In genomic region chr9:121369595-121370265, GRCh38 we compare ENCODE assay signal across 8 cellular contexts. TPM values are rescaled to one million over a fixed set of nuclear protein-coding genes. Genes with fewer than 3 reads are reported as not detected.
A peak's percentile ranks its signal among the peaks of the same experiment; 100 is the strongest.
DNase-seq lines count a peak whose midpoint lies in the region; ATAC-seq and TF ChIP-seq lines count a peak whose summit lies in the region.

Gene STOM, minus strand, starts transcription at chr9:121370250. Its CDS starts 63 bp downstream, at chr9:121370187.

- DNase-seq in SJCRH30 (peak; percentile 63 to 66), astrocyte of the spinal cord (ENCODE audit: low read depth, low spot score) (peak; percentile 77), spleen (no peak), HuH-7.5 (ENCODE audit: low spot score) (no peak)

- WGBS in spleen, 5 donors, result 0 to 1% (median 1%) methylated on average over 28 to 52 of the region's 52 CpGs

- TF ChIP-seq CTCF in astrocyte of the spinal cord (IDR thresholded peaks at IDR 0.05; ENCODE audit: low read depth, low read length), result no peak
- no peak for TF ChIP-seq CTCF in spleen (IDR thresholded peaks at IDR 0.05 in 8 of 11, conservative IDR thresholded peaks at IDR 0.05 in 3 of 11)

- peaks cover 11 to 38% (median 24%) of the 10 kb centered on the region in 10 experiments for H3K4me1 ChIP-seq in BLaER1 treated with 17β-estradiol and CSF1 and Interleukin-3, amounts not matched to agents 10 nM and 100 nM
- H3K4me1 ChIP-seq in SJCRH30, result peaks cover 33% of the 10 kb centered on the region
- H3K4me1 ChIP-seq in spleen, result peaks cover 10 to 83% (median 66%) of the 10 kb centered on the region in 6 donors

- H3K4me2 ChIP-seq in BLaER1 treated with 17β-estradiol and CSF1 and Interleukin-3, amounts not matched to agents 10 nM and 100 nM, result peak within 1 kb of the TSS; percentile 82 to 95 (median 89)

- peak within 1 kb of the TSS; percentile 39 to 75 (median 63); a peak in 21 of 22 replicates for H3K9ac ChIP-seq in BLaER1 treated with 17β-estradiol and CSF1 and Interleukin-3, amounts not matched to agents 10 nM and 100 nM

- peak in 2 of 3 donors; percentile 84 to 97 for TF ChIP-seq POLR2A in spleen (IDR thresholded peaks at IDR 0.05)

- in situ Hi-C loops in astrocyte of the spinal cord (cut with HindIII; ENCODE audit: low sequenced_read_pairs), result no loop called here

- ATAC-seq in GM19023 (IDR thresholded peaks at IDR 0.05; ENCODE audit: unreplicated experiment), result peak; percentile 69
- peak; percentile 63 for ATAC-seq in HG03159 (IDR thresholded peaks at IDR 0.05; ENCODE audit: unreplicated experiment)

- peaks cover 20 to 38% (median 34%) of the 10 kb centered on the region in 11 experiments for H3K27me3 ChIP-seq in BLaER1 treated with 17β-estradiol and CSF1 and Interleukin-3, amounts not matched to agents 10 nM and 100 nM
- H3K27me3 ChIP-seq in SJCRH30 (no peaks in the 10 kb centered on the region), spleen (replicated peaks in 1 of 7) (no peaks in the 10 kb centered on the region)

- H4K20me1 ChIP-seq in BLaER1 treated with 17β-estradiol and CSF1 and Interleukin-3, amounts not matched to agents 10 nM and 100 nM, result no peaks in the 10 kb centered on the region

- H3K36me3 ChIP-seq in BLaER1 treated with 17β-estradiol and CSF1 and Interleukin-3, amounts not matched to agents 10 nM and 100 nM, result no peaks in the 10 kb centered on the region
- H3K36me3 ChIP-seq in SJCRH30 (no peaks in the 10 kb centered on the region), spleen (peaks cover 0 to 17% (median 0%) of the 10 kb centered on the region in 6 donors)

- intact Hi-C loops in spleen (cut with DNase I; ENCODE audit: low total_unique reads), result loop anchor here (10.0 kb wide), 1 partner anchor 45 kb away; no protein-coding TSS in a partner anchor

- peak within 1 kb of the TSS; percentile 54 to 69 (median 59) for H3K4me3 ChIP-seq in BLaER1 treated with 17β-estradiol and CSF1 and Interleukin-3, amounts not matched to agents 10 nM and 100 nM
- peak within 1 kb of the TSS; percentile 67 for H3K4me3 ChIP-seq in SJCRH30
- H3K4me3 ChIP-seq in astrocyte of the spinal cord (ENCODE audit: low read depth, low read length), result peak within 1 kb of the TSS; percentile 70
- H3K4me3 ChIP-seq in iPS-11a (ENCODE audit: low read depth, low read length), result peak within 1 kb of the TSS; percentile 72
- peak within 1 kb of the TSS; percentile 67 to 94 (median 80) for H3K4me3 ChIP-seq in spleen

- peaks cover 5 to 21% (median 14%) of the 10 kb centered on the region in 11 experiments; a peak in 19 of 22 replicates for H3K9me3 ChIP-seq in BLaER1 treated with 17β-estradiol and CSF1 and Interleukin-3, amounts not matched to agents 10 nM and 100 nM (replicated peaks in 1 of 11)
- H3K9me3 ChIP-seq in SJCRH30 (replicated peaks) (no peaks in the 10 kb centered on the region), spleen (no peaks in the 10 kb centered on the region)

- peak within 1 kb of the TSS in 6 of 11 experiments; percentile 17 to 57 (median 36); a peak in 10 of 22 replicates for H3K27ac ChIP-seq in BLaER1 treated with 17β-estradiol and CSF1 and Interleukin-3, amounts not matched to agents 10 nM and 100 nM
- H3K27ac ChIP-seq in SJCRH30 (peak within 1 kb of the TSS; percentile 60), spleen (peak within 1 kb of the TSS; percentile 92 to 97 (median 96))

RNA-seq across cellular contexts. Expression of gene STOM, which starts in this region (rescaled TPM):
- 31.6 and 32.8 TPM in 2 replicates for total RNA-seq in SJCRH30 (2014; rRNA removed; shearing (Covaris generic))
- 100 to 1,000 TPM; 265 to 493 (median 335) TPM for total RNA-seq in spleen
- 10 to 100 TPM; 42.7 to 91.6 (median 80.7) TPM for polyA plus RNA-seq in spleen

Comparison
In these comparisons a context has a peak if more than half of its experiments do, and no peak if none do; other contexts are left out.
1. H3K27ac ChIP-seq: peak in every context shown above with its lines; median percentile 96 in spleen; 60 in SJCRH30; 36 in BLaER1 treated with 17β-estradiol and CSF1 and Interleukin-3, amounts not matched to agents 10 nM and 100 nM.
2. DNase-seq: peak in SJCRH30 (2 of 2) and astrocyte of the spinal cord (single experiment); none in spleen (single experiment) and HuH-7.5 (single experiment).
3. Peak in every context shown above with its lines, with median percentiles within 50 percentile points of each other: H3K4me3 ChIP-seq.